ENCODE assay signal across 8 cellular contexts in genomic region chr11:6611092-6612007, GRCh38. TPM values are rescaled to one million over a fixed set of nuclear protein-coding genes. Genes with fewer than 3 reads are reported as not detected.
DNase-seq lines count a peak whose midpoint lies in the region; ATAC-seq and TF ChIP-seq lines count a peak whose summit lies in the region.

No MANE protein-coding gene starts in this region.

- ATAC-seq in HG03045 (IDR thresholded peaks at IDR 0.05; ENCODE audit: unreplicated experiment): no peak

- TF ChIP-seq CTCF in GM12865 (IDR thresholded peaks at IDR 0.05; ENCODE audit: insufficient read depth, low read depth, low read length, missing control alignments): no peak
- no peak for TF ChIP-seq CTCF in NB4 (IDR thresholded peaks at IDR 0.05; ENCODE audit: low read depth, low read length)

- peak overlapping the region; percentile 87 for H3K9ac ChIP-seq in skeletal muscle satellite cell (ENCODE audit: low read depth, low read length)

- TF ChIP-seq POLR2A in NB4 (IDR thresholded peaks at IDR 0.05; ENCODE audit: extremely low read depth, insufficient read length): no peak

- peaks cover 39% of the 10 kb centered on the region for H3K36me3 ChIP-seq in H7 (replicated peaks; ENCODE audit: control insufficient read depth, insufficient read depth, low read length)
- H3K36me3 ChIP-seq in iPS DF 6.9 (ENCODE audit: control insufficient read depth, insufficient read depth, low read length): peaks cover 30% of the 10 kb centered on the region; the same call in 1 of the 2 replicates
- peaks cover 67% of the 10 kb centered on the region for H3K36me3 ChIP-seq in skeletal muscle satellite cell (ENCODE audit: insufficient read depth, low read length)

- DNase-seq in GM12865 (ENCODE audit: low read depth): peak; percentile 29
- no peak for DNase-seq in H7
- peak; percentile 50 for DNase-seq in NB4 (ENCODE audit: low read depth)
- no peak for DNase-seq in iPS DF 6.9 (ENCODE audit: low read depth, low spot score)
- DNase-seq in occipital lobe (lab: John Stamatoyannopoulos, UW): no peak

- H3K4me1 ChIP-seq in iPS DF 6.9 (ENCODE audit: control insufficient read depth, insufficient read depth, low read length) (peaks cover 2% of the 10 kb centered on the region; the same call in 1 of the 2 replicates), skeletal muscle satellite cell (ENCODE audit: control insufficient read depth, insufficient read depth, low read length) (peaks cover 52% of the 10 kb centered on the region)

- H3K27ac ChIP-seq in adipose tissue (ENCODE audit: low read depth, low read length) (peak overlapping the region; percentile 3), iPS DF 6.9 (ENCODE audit: low read length) (no peak overlapping the region)

- H3K9me3 ChIP-seq in iPS DF 6.9 (ENCODE audit: control insufficient read depth, insufficient read depth, low read length): no peaks in the 10 kb centered on the region
- H3K9me3 ChIP-seq in skeletal muscle satellite cell (replicated peaks; ENCODE audit: low read length): no peaks in the 10 kb centered on the region

- H3K4me3 ChIP-seq in GM12865 (ENCODE audit: low read depth, low read length) (peak overlapping the region; percentile 84), H7 (ENCODE audit: insufficient read depth, low read depth, low read length) (peak overlapping the region; percentile 94), NB4 (ENCODE audit: low read depth, low read length) (peak overlapping the region; percentile 86), iPS DF 6.9 (ENCODE audit: low read length) (peak overlapping the region; percentile 73), skeletal muscle satellite cell (ENCODE audit: low read length) (peak overlapping the region; percentile 70)

- peak overlapping the region; percentile 88 for H3K4me2 ChIP-seq in skeletal muscle satellite cell (ENCODE audit: low read length)

- WGBS in adipose tissue, 3 donors: 10 to 12% (median 12%) methylated on average over 45 of the region's 45 CpGs
- WGBS in iPS DF 6.9 (ENCODE audit: insufficient coverage, insufficient read length): no CpG with 5 or more reads among the region's 45 CpGs

- no peaks in the 10 kb centered on the region for H3K27me3 ChIP-seq in H7 (ENCODE audit: control insufficient read depth, insufficient read depth, low read length)
- no peaks in the 10 kb centered on the region for H3K27me3 ChIP-seq in iPS DF 6.9 (ENCODE audit: control insufficient read depth, insufficient read depth, low read length)
- no peaks in the 10 kb centered on the region for H3K27me3 ChIP-seq in skeletal muscle satellite cell (ENCODE audit: control insufficient read depth, insufficient read depth, low read length)

RNA-seq across cellular contexts. Expression of gene TAF10, which starts 0.7 kb away (rescaled TPM):
- 121 and 198 TPM in 2 replicates for total RNA-seq in H7 (2014; rRNA removed; shearing (Covaris generic))
- polyA plus RNA-seq in adipose tissue: 100 to 1,000 TPM in 2 of 3 donors, 10 to 100 TPM in 1; 75.3 to 111 (median 106) TPM
- total RNA-seq in skeletal muscle satellite cell (2012; rRNA removed): 26.4 and 48.3 TPM in 2 replicates
- total RNA-seq in occipital lobe: 15.3 TPM

RNA-seq across cellular contexts. Expression of gene ILK, which starts 7.8 kb away (rescaled TPM):
- total RNA-seq in H7 (2014; rRNA removed; shearing (Covaris generic)): 114 and 130 TPM in 2 replicates
- 100 to 1,000 TPM; 105 to 149 (median 120) TPM for polyA plus RNA-seq in adipose tissue
- total RNA-seq in skeletal muscle satellite cell (2012; rRNA removed): 125 and 152 TPM in 2 replicates
- total RNA-seq in occipital lobe: 44.9 TPM

RNA-seq across cellular contexts. Expression of gene TPP1, which starts 7.9 kb away (rescaled TPM):
- 13.9 and 17.1 TPM in 2 replicates for total RNA-seq in H7 (2014; rRNA removed; shearing (Covaris generic))
- 10 to 100 TPM; 18.7 to 49.0 (median 39.9) TPM for polyA plus RNA-seq in adipose tissue
- 60.9 and 62.9 TPM in 2 replicates for total RNA-seq in skeletal muscle satellite cell (2012; rRNA removed)
- total RNA-seq in occipital lobe: 7.3 TPM

RNA-seq across cellular contexts. Expression of gene RRP8, which starts 7.9 kb away (rescaled TPM):
- 18.0 and 20.1 TPM in 2 replicates for total RNA-seq in H7 (2014; rRNA removed; shearing (Covaris generic))
- 10 to 100 TPM in 2 of 3 donors, 1 to 10 TPM in 1; 8.6 to 16.0 (median 16.0) TPM for polyA plus RNA-seq in adipose tissue
- total RNA-seq in skeletal muscle satellite cell (2012; rRNA removed): 10.4 and 13.5 TPM in 2 replicates
- total RNA-seq in occipital lobe: 17.5 TPM

RNA-seq across cellular contexts. Expression of gene DCHS1, which starts 44.3 kb away (rescaled TPM):
- 15.7 and 16.8 TPM in 2 replicates for total RNA-seq in H7 (2014; rRNA removed; shearing (Covaris generic))
- polyA plus RNA-seq in adipose tissue: 1 to 10 TPM; 3.0 to 9.3 (median 8.2) TPM
- total RNA-seq in skeletal muscle satellite cell (2012; rRNA removed): 0.25 and 0.66 TPM in 2 replicates
- 49.9 TPM for total RNA-seq in occipital lobe

Comparison
In these comparisons a context has a peak if more than half of its experiments do, and no peak if none do; other contexts are left out.
1. DNase-seq: peak in GM12865 (single experiment) and NB4 (single experiment); none in H7 (single experiment), iPS DF 6.9 (single experiment) and occipital lobe (single experiment).
2. Peak in every context shown above with its lines, with median percentiles within 50 percentile points of each other: H3K4me3 ChIP-seq.